8 cellular contexts compared by ENCODE assay signal in genomic region chr1:109773203-109773899, GRCh38. TPM values are rescaled to one million over a fixed set of nuclear protein-coding genes. Genes with fewer than 3 reads are reported as not detected.
DNase-seq lines count a peak whose midpoint lies in the region; ATAC-seq and TF ChIP-seq lines count a peak whose summit lies in the region.

No MANE protein-coding gene starts in this region.

- ATAC-seq in GM19025 (IDR thresholded peaks at IDR 0.05; ENCODE audit: low read depth, unreplicated experiment), result peak; percentile 74
- peak; percentile 84 for ATAC-seq in stimulated activated effector memory CD8-positive, alpha-beta T cell treated with anti-CD3 and anti-CD28 coated beads, Interleukin-12 subunit alpha, Interleukin-12 subunit beta, amount 100 ng/mL, for 72 hours

- DNase-seq in Ammon's horn (ENCODE audit: low spot score), result peak; percentile 94
- peak; percentile 89 for DNase-seq in HT-29 (ENCODE audit: low spot score)
- DNase-seq in NOMO-1 (lab: John Stamatoyannopoulos, UW; ENCODE audit: unreplicated experiment in 2 of 2), result peak; percentile 66 to 81
- DNase-seq in activated CD8-positive, alpha-beta memory T cell treated with anti-CD3 and anti-CD28 coated beads for 48 hours (ENCODE audit: low read depth in 2 of 3, low spot score in 2 of 3), result peak in 2 of 3 experiments; percentile 27 to 42
- DNase-seq in endothelial cell (ENCODE audit: low spot score), result peak; percentile 77
- peak; percentile 88 for DNase-seq in myocyte (ENCODE audit: low read depth)
- DNase-seq in stimulated activated effector memory CD8-positive, alpha-beta T cell treated with anti-CD3 and anti-CD28 coated beads, Interleukin-12 subunit alpha, Interleukin-12 subunit beta, amount 100 ng/mL, for 72 hours (ENCODE audit: low spot score in 2 of 2), result peak; percentile 35 to 70

- H3K4me1 Mint-ChIP-seq in endothelial cell (ENCODE audit: unreplicated experiment), result no peaks in the 10 kb centered on the region
- H3K4me1 Mint-ChIP-seq in stimulated activated effector memory CD8-positive, alpha-beta T cell treated with anti-CD3 and anti-CD28 coated beads, Interleukin-12 subunit alpha, Interleukin-12 subunit beta, amount 100 ng/mL, for 72 hours, result peaks cover 26% of the 10 kb centered on the region

- no peak overlapping the region for H3K27ac Mint-ChIP-seq in endothelial cell (ENCODE audit: unreplicated experiment)
- H3K27ac Mint-ChIP-seq in stimulated activated effector memory CD8-positive, alpha-beta T cell treated with anti-CD3 and anti-CD28 coated beads, Interleukin-12 subunit alpha, Interleukin-12 subunit beta, amount 100 ng/mL, for 72 hours, result peak overlapping the region; percentile 40

- no peaks in the 10 kb centered on the region for H3K36me3 Mint-ChIP-seq in endothelial cell (ENCODE audit: low read depth, unreplicated experiment)
- no peaks in the 10 kb centered on the region for H3K36me3 Mint-ChIP-seq in stimulated activated effector memory CD8-positive, alpha-beta T cell treated with anti-CD3 and anti-CD28 coated beads, Interleukin-12 subunit alpha, Interleukin-12 subunit beta, amount 100 ng/mL, for 72 hours

- H3K4me3 Mint-ChIP-seq in endothelial cell (ENCODE audit: unreplicated experiment), result no peak overlapping the region
- H3K4me3 Mint-ChIP-seq in stimulated activated effector memory CD8-positive, alpha-beta T cell treated with anti-CD3 and anti-CD28 coated beads, Interleukin-12 subunit alpha, Interleukin-12 subunit beta, amount 100 ng/mL, for 72 hours, result no peak overlapping the region

- H3K9me3 Mint-ChIP-seq in endothelial cell (ENCODE audit: unreplicated experiment), result no peaks in the 10 kb centered on the region
- H3K9me3 Mint-ChIP-seq in stimulated activated effector memory CD8-positive, alpha-beta T cell treated with anti-CD3 and anti-CD28 coated beads, Interleukin-12 subunit alpha, Interleukin-12 subunit beta, amount 100 ng/mL, for 72 hours, result no peaks in the 10 kb centered on the region

- peaks cover 3% of the 10 kb centered on the region for H3K27me3 Mint-ChIP-seq in endothelial cell (ENCODE audit: unreplicated experiment)

- peak; percentile 51 for TF ChIP-seq CTCF in endothelial cell (IDR thresholded peaks at IDR 0.05; ENCODE audit: unreplicated experiment)

RNA-seq across cellular contexts. Expression of gene EPS8L3, which starts 9.6 kb away (rescaled TPM):
- 107 and 120 TPM in 2 replicates for total RNA-seq in HT-29 (2014; rRNA removed; shearing (Covaris generic))
- total RNA-seq in endothelial cell (ENCODE audit: unreplicated experiment), result not detected
- not detected in 2 replicates for total RNA-seq in myocyte
- not detected for polyA plus RNA-seq in myocyte (2012)

RNA-seq across cellular contexts. Expression of gene GSTM3, which starts 32.5 kb away (rescaled TPM):
- not detected in 2 replicates for total RNA-seq in HT-29 (2014; rRNA removed; shearing (Covaris generic))
- 6.9 TPM for total RNA-seq in endothelial cell (ENCODE audit: unreplicated experiment)
- 11.5 and 20.6 TPM in 2 replicates for total RNA-seq in myocyte
- 63.8 TPM for polyA plus RNA-seq in myocyte (2012)

Comparison
In these comparisons a context has a peak if more than half of its experiments do, and no peak if none do; other contexts are left out.
1. Peak in every context shown above with its lines: DNase-seq and ATAC-seq.
2. DNase-seq: peak in every context shown above with its lines; median percentile 94 in Ammon's horn; 89 in HT-29; 88 in myocyte; 77 in endothelial cell; 74 in NOMO-1; 52 in stimulated activated effector memory CD8-positive, alpha-beta T cell treated with anti-CD3 and anti-CD28 coated beads, Interleukin-12 subunit alpha, Interleukin-12 subunit beta, amount 100 ng/mL, for 72 hours; 34 in activated CD8-positive, alpha-beta memory T cell treated with anti-CD3 and anti-CD28 coated beads for 48 hours.
3. RNA of gene EPS8L3, which starts 9.6 kb away (total RNA-seq): 107 to 120 TPM in HT-29; not detected in endothelial cell (single experiment) and not detected in myocyte; every median in the first group is over 100 times any median in the second.